ENCODE assay signal across 17 cellular contexts in the genomic region with DNA sequence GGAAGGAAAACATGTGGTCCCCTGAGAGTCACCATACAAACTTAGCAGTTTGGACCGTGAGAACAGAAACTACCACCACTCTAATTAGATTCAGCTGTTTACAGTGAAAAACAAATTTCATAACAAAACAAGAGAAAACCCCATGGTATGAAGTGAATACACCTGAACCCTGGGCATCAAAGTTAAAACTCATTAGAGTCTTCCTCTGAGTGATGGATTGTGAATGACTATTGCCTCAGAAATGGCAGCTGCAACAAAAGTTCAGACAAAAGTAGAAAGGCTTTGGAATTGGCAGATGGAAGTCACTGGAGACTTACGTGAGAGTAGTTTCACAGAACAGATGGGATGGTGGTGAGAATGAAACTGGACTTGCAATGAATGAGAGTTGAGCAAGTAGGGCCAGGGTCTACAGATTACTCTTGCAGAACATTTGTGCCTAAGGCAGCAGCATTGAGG.
DNase-seq lines count a peak whose midpoint lies in the region; ATAC-seq and TF ChIP-seq lines count a peak whose summit lies in the region.
"Had no signal": no experiment of that assay in that cellular context is flagged by ENCODE, and none has a peak within 500 bp of the region (broad histone marks: within the 10 kb centered on the region; RNA-seq: fewer than 3 reads in every experiment).

No MANE protein-coding gene starts in this region.

- no peak overlapping the region for H3K4me3 Mint-ChIP-seq in CD4-positive, alpha-beta T cell
- no peak overlapping the region for H3K4me3 Mint-ChIP-seq in endothelial cell (ENCODE audit: unreplicated experiment)
- H3K4me3 Mint-ChIP-seq: activated T-helper 1 cell treated with anti-CD3 and anti-CD28 coated beads, Interleukin-12 subunit alpha, Interleukin-12 subunit beta, Interleukin-2, Interleukin-4 antibody, amounts not matched to agents 30 ng/mL and 10 ng/mL and 1 ng/mL, durations not matched to agents 14 hours and 24 hours and 36 hours; T-helper 1 cell treated with Interleukin-12 subunit alpha and Interleukin-12 subunit beta and Interleukin-4 antibody, amounts not matched to agents 30 μg/mL and 1 μg/mL, for 36 hours had no signal

- H3K9me3 ChIP-seq in CD4-positive, alpha-beta T cell (ENCODE audit: control insufficient read depth, low read length): peaks cover 5% of the 10 kb centered on the region
- H3K9me3 ChIP-seq: BE2C, left lung, upper lobe of left lung had no signal

- no peaks in the 10 kb centered on the region for H3K9me3 Mint-ChIP-seq in CD4-positive, alpha-beta T cell
- no peaks in the 10 kb centered on the region for H3K9me3 Mint-ChIP-seq in endothelial cell (ENCODE audit: unreplicated experiment)

- H3K36me3 Mint-ChIP-seq in CD4-positive, alpha-beta T cell (ENCODE audit: low read depth): peaks cover 95% of the 10 kb centered on the region
- H3K36me3 Mint-ChIP-seq in endothelial cell (ENCODE audit: low read depth, unreplicated experiment): peaks cover 48% of the 10 kb centered on the region

- no peak for DNase-seq in CD4-positive, alpha-beta T cell
- DNase-seq in GM13977 (ENCODE audit: low spot score) (peak; percentile 24), NCI-H524 treated with DMSO at 0.1 percent for 48 hours (lab: John Stamatoyannopoulos, UW) (peak; percentile 6), endothelial cell (ENCODE audit: low spot score) (no peak)
- DNase-seq in stimulated activated CD4-positive, alpha-beta T cell treated with anti-CD3 and anti-CD28 coated beads, Interleukin-2, amount 100 ng/mL, for 48 hours: no peak
- no peak for DNase-seq in stimulated activated naive CD8-positive, alpha-beta T cell treated with anti-CD3 and anti-CD28 coated beads, Interleukin-15, Interleukin-2, amounts not matched to agents 100 U/mL and 50 U/mL, for 24 hours
- DNase-seq: activated CD4-positive, alpha-beta T cell treated with anti-CD3 and anti-CD28 coated beads for 4 hours; BE2C; left lung; NCI-H187 treated with DMSO at 0.1 percent for 48 hours; NCI-H69; stimulated activated CD4-positive, alpha-beta T cell treated with anti-CD3 and anti-CD28 coated beads, Interleukin-1b, Interleukin-23, amount 100 ng/mL, for 48 hours; upper lobe of left lung had no signal

- no peaks in the 10 kb centered on the region for H3K27me3 Mint-ChIP-seq in CD4-positive, alpha-beta T cell
- no peaks in the 10 kb centered on the region for H3K27me3 Mint-ChIP-seq in endothelial cell (ENCODE audit: unreplicated experiment)

- POLR2A ChIA-PET in CD4-positive, alpha-beta T cell (lab: Charles Lee): interaction anchor here (0.9 kb wide), 1 partner anchor 99 kb away, joined by 3 read pairs; no protein-coding TSS in a partner anchor

- intact Hi-C loops in CD4-positive, alpha-beta T cell (cut with DNase I, micrococcal nuclease): no loop called here

- in situ Hi-C loops in GM13977 (cut with MboI; ENCODE audit: low pct_unique_long_range_greater_than_20kb, low sequenced_read_pairs, unreplicated experiment): no loop called here

- peaks cover 62% of the 10 kb centered on the region for H3K4me1 Mint-ChIP-seq in CD4-positive, alpha-beta T cell (ENCODE audit: low read depth)
- no peaks in the 10 kb centered on the region for H3K4me1 Mint-ChIP-seq in endothelial cell (ENCODE audit: unreplicated experiment)

- CTCF ChIA-PET in CD4-positive, alpha-beta T cell (lab: Charles Lee): no interaction called here

- H3K27me3 ChIP-seq in CD4-positive, alpha-beta T cell (ENCODE audit: control insufficient read depth, insufficient read depth, low read length): no peaks in the 10 kb centered on the region
- H3K27me3 ChIP-seq: BE2C, left lung, upper lobe of left lung had no signal

- ATAC-seq in CD4-positive, alpha-beta T cell (ENCODE audit: poor library complexity): no peak
- peak; percentile 49 for ATAC-seq in GM21723 (IDR thresholded peaks at IDR 0.05; ENCODE audit: unreplicated experiment)
- no peak for ATAC-seq in stimulated activated naive CD8-positive, alpha-beta T cell treated with anti-CD3 and anti-CD28 coated beads, Interleukin-15, Interleukin-2, amounts not matched to agents 100 U/mL and 50 U/mL, for 24 hours
- no peak for ATAC-seq in HG02970 (IDR thresholded peaks at IDR 0.05; ENCODE audit: low FRiP score, unreplicated experiment)
- ATAC-seq: left lung had no signal

- TF ChIP-seq CTCF in CD4-positive, alpha-beta T cell (IDR thresholded peaks at IDR 0.05): no peak
- TF ChIP-seq CTCF in GM13977 (IDR thresholded peaks at IDR 0.05; ENCODE audit: extremely low read depth, insufficient read depth, missing control alignments): no peak
- no peak for TF ChIP-seq CTCF in endothelial cell (IDR thresholded peaks at IDR 0.05; ENCODE audit: unreplicated experiment)

- H3K27ac Mint-ChIP-seq in CD4-positive, alpha-beta T cell: peak overlapping the region; percentile 67
- no peak overlapping the region for H3K27ac Mint-ChIP-seq in endothelial cell (ENCODE audit: unreplicated experiment)
- H3K27ac Mint-ChIP-seq: T-helper 1 cell treated with Interleukin-12 subunit alpha and Interleukin-12 subunit beta and Interleukin-4 antibody, amounts not matched to agents 30 μg/mL and 1 μg/mL, for 36 hours had no signal

- H3K27ac ChIP-seq in CD4-positive, alpha-beta T cell (ENCODE audit: low read depth, low read length): no peak overlapping the region
- H3K27ac ChIP-seq: left lung, upper lobe of left lung had no signal

Comparison
In these comparisons a context has a peak if more than half of its experiments do, and no peak if none do; other contexts are left out.
1. DNase-seq: peak in GM13977 (single experiment) and NCI-H524 treated with DMSO at 0.1 percent for 48 hours (single experiment); none in CD4-positive, alpha-beta T cell (0 of 10), stimulated activated CD4-positive, alpha-beta T cell treated with anti-CD3 and anti-CD28 coated beads, Interleukin-2, amount 100 ng/mL, for 48 hours (0 of 2), stimulated activated naive CD8-positive, alpha-beta T cell treated with anti-CD3 and anti-CD28 coated beads, Interleukin-15, Interleukin-2, amounts not matched to agents 100 U/mL and 50 U/mL, for 24 hours (single experiment) and endothelial cell (single experiment).